ENCODE assay signal across 21 cellular contexts in the genomic region with DNA sequence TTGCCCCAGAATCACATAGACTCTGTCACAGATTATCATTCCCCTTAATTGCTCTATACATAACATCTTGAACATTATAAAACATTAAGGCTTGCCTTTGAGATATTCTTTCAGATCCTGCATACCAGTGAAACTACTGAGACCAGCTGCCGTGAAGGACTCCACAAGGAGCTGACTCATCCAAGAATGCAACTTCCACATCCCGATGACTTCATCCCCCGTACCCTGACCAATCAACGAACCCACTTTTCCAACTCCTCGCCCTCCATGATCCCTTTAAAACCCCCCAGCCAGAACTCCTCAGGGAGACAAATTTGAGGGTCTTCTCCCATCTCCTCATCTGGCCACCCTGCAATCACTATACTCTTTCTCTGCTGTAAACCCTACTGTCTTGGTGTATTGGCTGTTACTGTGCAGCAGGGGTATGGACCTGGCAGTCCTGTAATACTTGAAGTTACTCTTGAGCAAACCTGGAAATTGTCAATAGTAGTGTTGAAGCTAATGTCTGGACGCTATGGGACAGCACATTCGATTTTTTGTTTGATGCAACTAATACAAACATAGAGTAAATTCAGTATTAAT. TPM values are rescaled to one million over a fixed set of nuclear protein-coding genes. Genes with fewer than 3 reads are reported as not detected.
DNase-seq lines count a peak whose midpoint lies in the region; FAIRE-seq and TF ChIP-seq lines count a peak whose summit lies in the region.
"Had no signal": no experiment of that assay in that cellular context is flagged by ENCODE, and none has a peak within 500 bp of the region (broad histone marks: within the 10 kb centered on the region; RNA-seq: fewer than 3 reads in every experiment).

No MANE protein-coding gene starts in this region.

- H2AFZ ChIP-seq in astrocyte (ENCODE audit: low read depth, low read length) = no peak overlapping the region

- H3K4me1 ChIP-seq in astrocyte (ENCODE audit: insufficient read depth, low read length) = no peaks in the 10 kb centered on the region
- H3K4me1 ChIP-seq: Caco-2 had no signal

- peak; percentile 31 for DNase-seq in Daoy (ENCODE audit: low read depth)
- DNase-seq in HT1080 (ENCODE audit: low read depth) = peak; percentile 43
- no peak for DNase-seq in astrocyte (ENCODE audit: low read depth)
- peak; percentile 34 for DNase-seq in kidney tubule cell (ENCODE audit: low spot score)
- no peak for DNase-seq in activated T-cell treated with anti-CD3 and anti-CD28 coated beads, Interleukin-2, amount 50 U/mL, for 48 hours
- DNase-seq in WERI-Rb-1 = no peak
- DNase-seq in HPDE6-E6E7 (ENCODE audit: extremely low spot score) = no peak
- no peak for DNase-seq in glomerular visceral epithelial cell (ENCODE audit: extremely low spot score)
- DNase-seq: Caco-2, DMS53, GDM1, H7, NCI-H1048, NCI-H1694, NCI-H82, SIG-M5 had no signal

- H3K4me3 Mint-ChIP-seq in astrocyte (ENCODE audit: unreplicated experiment) = no peak overlapping the region

- H3K9me3 ChIP-seq in astrocyte (ENCODE audit: insufficient read depth, low read depth, low read length) (peaks cover 5% of the 10 kb centered on the region), WERI-Rb-1 (ENCODE audit: severe bottlenecking) (peaks cover 6% of the 10 kb centered on the region)

- H3K27me3 ChIP-seq in astrocyte (ENCODE audit: insufficient read depth, low read length) (no peaks in the 10 kb centered on the region), WERI-Rb-1 (ENCODE audit: insufficient read depth, low read depth, severe bottlenecking) (no peaks in the 10 kb centered on the region)

- peaks cover 4% of the 10 kb centered on the region for H3K9me3 Mint-ChIP-seq in astrocyte (ENCODE audit: unreplicated experiment)

- H3K4me2 ChIP-seq in astrocyte (ENCODE audit: low read length) = no peak overlapping the region

- peaks cover 11% of the 10 kb centered on the region for H3K4me1 Mint-ChIP-seq in astrocyte (ENCODE audit: low read depth, unreplicated experiment)

- no peak for FAIRE-seq in astrocyte (lab: Jason Lieb, UNC)
- FAIRE-seq: A204.1, GM12892 had no signal

- no peaks in the 10 kb centered on the region for H3K36me3 Mint-ChIP-seq in astrocyte (ENCODE audit: low read depth, unreplicated experiment)

- TF ChIP-seq CTCF in astrocyte (IDR thresholded peaks at IDR 0.05; ENCODE audit: insufficient read depth, low read depth, low read length) (no peak), WERI-Rb-1 (IDR thresholded peaks at IDR 0.05; ENCODE audit: low read depth, low read length) (no peak)

- H3K79me2 ChIP-seq in astrocyte (ENCODE audit: insufficient read depth, low read length) = no peaks in the 10 kb centered on the region

- peak overlapping the region; percentile 83 for H3K27ac Mint-ChIP-seq in astrocyte (ENCODE audit: unreplicated experiment)

- no peaks in the 10 kb centered on the region for H3K36me3 ChIP-seq in astrocyte (ENCODE audit: insufficient read depth, low read length)
- no peaks in the 10 kb centered on the region for H3K36me3 ChIP-seq in WERI-Rb-1

- H3K9ac ChIP-seq in astrocyte (ENCODE audit: low read length) = no peak overlapping the region

- H3K27me3 Mint-ChIP-seq in astrocyte (ENCODE audit: low read depth, unreplicated experiment) = peaks cover 7% of the 10 kb centered on the region

- no peaks in the 10 kb centered on the region for H4K20me1 ChIP-seq in astrocyte (ENCODE audit: insufficient read depth, low read length)

- H3K4me3 ChIP-seq in astrocyte (ENCODE audit: insufficient read depth, low read depth, low read length) (no peak overlapping the region), WERI-Rb-1 (ENCODE audit: low read depth, low read length) (no peak overlapping the region)

- no peak overlapping the region for H3K27ac ChIP-seq in astrocyte (ENCODE audit: low read depth, low read length)
- no peak overlapping the region for H3K27ac ChIP-seq in WERI-Rb-1
- H3K27ac ChIP-seq: C4-2B had no signal

RNA-seq across cellular contexts. Expression of gene HTR5A, which starts 49.8 kb away (rescaled TPM):
- total RNA-seq in Daoy (2014; rRNA removed; shearing (Covaris generic)) = not detected in 2 replicates
- not detected in 2 replicates for total RNA-seq in HT1080 (2014; rRNA removed; shearing (Covaris generic))
- not detected in 2 replicates for polyA plus RNA-seq in HT1080 (2015; cell fraction: cytosol; rRNA removed)
- polyA plus RNA-seq in HT1080 (2015; cell fraction: nucleus; rRNA removed) = not detected in 2 replicates
- total RNA-seq in astrocyte = not detected in 2 replicates
- total RNA-seq: Caco-2, H7, HT-29, NCI-H460 had no signal

Comparison
In these comparisons a context has a peak if more than half of its experiments do, and no peak if none do; other contexts are left out.
1. DNase-seq: peak in Daoy (single experiment), HT1080 (single experiment) and kidney tubule cell (single experiment); none in astrocyte (single experiment), activated T-cell treated with anti-CD3 and anti-CD28 coated beads, Interleukin-2, amount 50 U/mL, for 48 hours (0 of 2), WERI-Rb-1 (single experiment), HPDE6-E6E7 (single experiment) and glomerular visceral epithelial cell (single experiment).